9 cellular contexts compared by ENCODE assay signal in the genomic region with DNA sequence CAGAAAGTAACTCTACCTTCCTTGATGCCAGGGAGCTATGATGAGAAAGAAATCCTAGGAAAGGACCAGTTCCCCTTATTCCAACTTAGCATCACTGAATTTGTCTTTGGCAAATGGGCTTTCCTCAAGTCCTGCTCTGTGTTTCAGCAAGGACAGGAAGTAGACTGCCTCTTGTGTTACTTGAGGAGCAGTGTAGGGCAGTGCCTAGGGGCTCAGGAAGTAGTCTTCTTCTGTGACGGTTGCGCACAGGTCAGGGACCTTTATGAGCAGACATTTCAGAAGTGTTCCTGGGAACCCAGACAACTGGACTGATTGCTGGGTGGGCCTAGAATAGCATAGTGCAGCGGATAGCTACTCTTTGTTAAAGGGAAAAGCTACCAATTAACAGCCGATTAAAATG. TPM values are rescaled to one million over a fixed set of nuclear protein-coding genes. Genes with fewer than 3 reads are reported as not detected.
A peak's percentile ranks its signal among the peaks of the same experiment; 100 is the strongest.
DNase-seq lines count a peak whose midpoint lies in the region; FAIRE-seq and TF ChIP-seq lines count a peak whose summit lies in the region.
"Had no signal": no experiment of that assay in that cellular context is flagged by ENCODE, and none has a peak within 500 bp of the region (broad histone marks: within the 10 kb centered on the region; RNA-seq: fewer than 3 reads in every experiment).

No MANE protein-coding gene starts in this region.

- intact Hi-C loops in Calu3 (cut with micrococcal nuclease; ENCODE audit: unreplicated experiment) (no loop called here), prostate gland (cut with DNase I) (no loop called here)

- H3K36me3 ChIP-seq in esophagus (ENCODE audit: control insufficient read depth in 2 of 2, insufficient read depth in 2 of 2, low read length in 1 of 2), result peaks cover 0 to 7% of the 10 kb centered on the region in 2 donors
- no peaks in the 10 kb centered on the region for H3K36me3 ChIP-seq in prostate gland

- H3K9me3 Mint-ChIP-seq in Calu3 (ENCODE audit: low read depth, unreplicated experiment), result no peaks in the 10 kb centered on the region

- DNase-seq in Calu3 (peak; percentile 42), NOMO-1 treated with dmso at 0.1 percent for 144 hours (lab: John Stamatoyannopoulos, UW; ENCODE audit: unreplicated experiment) (peak; percentile 27), prostate gland (ENCODE audit: low spot score) (no peak), NCI-H1417 treated with DMSO at 0.1 percent for 48 hours (lab: John Stamatoyannopoulos, UW) (no peak), DMS53 treated with DMSO at 0.1 percent for 48 hours (lab: John Stamatoyannopoulos, UW; ENCODE audit: unreplicated experiment) (no peak), D721Med (ENCODE audit: insufficient read length, low spot score) (no peak)
- no peak for DNase-seq in stimulated activated CD4-positive, alpha-beta T cell treated with anti-CD3 and anti-CD28 coated beads, Interleukin-4, amount 100 ng/mL, for 24 hours
- DNase-seq: activated CD4-positive, alpha-beta T cell treated with anti-CD3 and anti-CD28 coated beads, Interleukin-2, amount 50 U/mL, for 1 hour had no signal

- 57 to 60% methylated on average over 4 of the region's 4 CpGs for WGBS in esophagus, 2 donors
- 83% methylated on average over 4 of the region's 4 CpGs for WGBS in prostate gland

- peaks cover 84% of the 10 kb centered on the region for H3K36me3 Mint-ChIP-seq in Calu3 (ENCODE audit: insufficient read depth, unreplicated experiment)

- no peak for TF ChIP-seq CTCF in Calu3 (IDR thresholded peaks at IDR 0.05; ENCODE audit: unreplicated experiment)
- TF ChIP-seq CTCF in prostate gland (IDR thresholded peaks at IDR 0.05), result no peak
- TF ChIP-seq CTCF in D721Med (IDR thresholded peaks at IDR 0.05; ENCODE audit: insufficient read depth, missing control alignments), result no peak

- H3K9me3 ChIP-seq in esophagus (ENCODE audit: control insufficient read depth in 2 of 2, insufficient read depth in 1 of 2, low read depth in 1 of 2, low read length in 1 of 2), result no peaks in the 10 kb centered on the region
- H3K9me3 ChIP-seq in prostate gland, result no peaks in the 10 kb centered on the region

- no peaks in the 10 kb centered on the region for H3K27me3 Mint-ChIP-seq in Calu3 (ENCODE audit: unreplicated experiment)

- peaks cover 25% of the 10 kb centered on the region for H3K4me1 Mint-ChIP-seq in Calu3 (ENCODE audit: low read depth, unreplicated experiment)

- no peak for TF ChIP-seq POLR2A in prostate gland (IDR thresholded peaks at IDR 0.05)

- H3K27ac Mint-ChIP-seq in Calu3 (ENCODE audit: unreplicated experiment), result peak overlapping the region; percentile 83

- BruUV-seq in Calu3 (replicated peaks; lab: Mats Ljungman, UMichigan), result no TSS peak

- H3K4me3 ChIP-seq in esophagus (ENCODE audit: low read depth in 1 of 2, low read length in 2 of 2) (peak overlapping the region; percentile 14 to 91), prostate gland (no peak overlapping the region)

- H3K4me3 Mint-ChIP-seq in Calu3 (ENCODE audit: low read depth, unreplicated experiment), result peak overlapping the region; percentile 80

- FAIRE-seq in D721Med (lab: Jason Lieb, UNC), result no peak

- peaks cover 2 to 5% of the 10 kb centered on the region in 2 donors for H3K4me1 ChIP-seq in esophagus (ENCODE audit: control insufficient read depth in 2 of 2, insufficient read depth in 2 of 2, low read length in 1 of 2)
- no peaks in the 10 kb centered on the region for H3K4me1 ChIP-seq in prostate gland (replicated peaks)

- H3K27ac ChIP-seq in esophagus (ENCODE audit: low read depth in 2 of 2, low read length in 1 of 2) (peak overlapping the region; percentile 13 to 68), prostate gland (peak overlapping the region; percentile 22 to 91)

- CTCF ChIA-PET in Calu3 (lab: Charles Lee), result interaction anchor here (1.1 to 2.0 kb wide), 5 partner anchors 28 to 105 kb away, joined by 3 to 12 read pairs (median 4); partner anchors contain the start of genes MAPK1IP1L, SOCS4 and WDHD1

- H3K27me3 ChIP-seq in esophagus (ENCODE audit: control insufficient read depth in 1 of 2, insufficient read depth in 2 of 2, low read length in 2 of 2) (no peaks in the 10 kb centered on the region), prostate gland (replicated peaks; ENCODE audit: insufficient read depth) (no peaks in the 10 kb centered on the region)

RNA-seq across cellular contexts. Expression of gene LGALS3, which starts 2.7 kb away (rescaled TPM):
- total RNA-seq in Calu3 (2022) (429 and 672 TPM in 2 replicates), prostate gland (100 to 1,000 TPM; 334 to 400 TPM)
- polyA plus RNA-seq in esophagus, result 100 to 1,000 TPM; 412 to 630 TPM

RNA-seq across cellular contexts. Expression of gene DLGAP5, which starts 59.6 kb away (rescaled TPM):
- 48.7 and 54.3 TPM in 2 replicates for total RNA-seq in Calu3 (2022)
- polyA plus RNA-seq in esophagus, result 1 to 10 TPM; 1.4 to 6.0 TPM
- total RNA-seq in prostate gland, result 1 to 10 TPM in 1 of 2 donors, under 1 TPM in 1; 0.73 to 4.4 TPM

Comparison
In these comparisons a context has a peak if more than half of its experiments do, and no peak if none do; other contexts are left out.
1. DNase-seq: peak in Calu3 (single experiment) and NOMO-1 treated with dmso at 0.1 percent for 144 hours (single experiment); none in prostate gland (single experiment), NCI-H1417 treated with DMSO at 0.1 percent for 48 hours (single experiment), DMS53 treated with DMSO at 0.1 percent for 48 hours (single experiment), D721Med (single experiment) and stimulated activated CD4-positive, alpha-beta T cell treated with anti-CD3 and anti-CD28 coated beads, Interleukin-4, amount 100 ng/mL, for 24 hours (single experiment).
2. H3K4me3 ChIP-seq: peak in esophagus (2 of 2); none in prostate gland (0 of 2).